1 cellular context compared by ENCODE assay signal in the genomic region with DNA sequence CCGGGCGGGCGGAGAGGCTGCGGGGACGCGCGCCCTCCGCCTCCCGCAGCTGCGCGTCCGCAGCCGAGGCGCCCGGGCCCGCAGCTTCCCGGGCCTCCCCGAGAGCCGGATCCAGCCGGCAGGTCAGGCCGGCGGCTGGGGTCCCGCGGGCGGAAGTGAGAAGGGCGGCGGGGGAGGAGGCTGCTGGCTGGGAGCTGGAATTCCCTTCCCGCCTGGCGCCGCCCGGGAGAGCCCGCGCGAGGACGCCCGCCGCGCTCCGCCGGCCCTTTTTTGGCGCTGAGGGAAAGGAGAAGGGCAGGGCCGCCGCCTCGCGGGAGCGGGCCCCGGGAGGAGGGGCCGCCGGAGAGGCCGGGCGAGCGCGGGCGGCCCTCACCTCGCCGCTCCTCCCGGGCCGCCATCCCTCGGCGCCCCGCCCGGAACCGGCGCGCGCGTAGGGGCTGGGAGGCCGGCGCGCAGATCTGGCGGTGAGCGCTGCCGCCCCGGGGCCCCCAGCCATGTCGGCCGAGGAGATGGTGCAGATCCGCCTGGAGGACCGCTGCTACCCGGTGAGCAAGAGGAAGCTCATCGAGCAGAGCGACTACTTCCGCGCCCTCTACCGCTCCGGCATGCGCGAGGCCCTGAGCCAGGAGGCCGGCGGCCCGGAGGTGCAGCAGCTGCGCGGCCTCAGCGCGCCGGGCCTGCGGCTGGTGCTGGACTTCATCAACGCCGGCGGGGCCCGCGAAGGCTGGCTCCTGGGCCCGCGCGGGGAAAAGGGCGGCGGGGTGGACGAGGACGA.
TF ChIP-seq lines count a peak whose summit lies in the region.

Gene KLHL42, plus strand, starts transcription at position 397 of the 775 bp plus-strand sequence. Its CDS starts 98 bp downstream, at position 495.
Gene MANSC4, minus strand, starts transcription at position 400 of the 775 bp plus-strand sequence. CDS start 8,960 bp downstream, outside the sequence.

TF ChIP-seq in GM23338, 12 proteins besides CTCF, POLR2A, EP300 and RAD21 (continued from another document):
- TF ChIP-seq, protein P1, sequence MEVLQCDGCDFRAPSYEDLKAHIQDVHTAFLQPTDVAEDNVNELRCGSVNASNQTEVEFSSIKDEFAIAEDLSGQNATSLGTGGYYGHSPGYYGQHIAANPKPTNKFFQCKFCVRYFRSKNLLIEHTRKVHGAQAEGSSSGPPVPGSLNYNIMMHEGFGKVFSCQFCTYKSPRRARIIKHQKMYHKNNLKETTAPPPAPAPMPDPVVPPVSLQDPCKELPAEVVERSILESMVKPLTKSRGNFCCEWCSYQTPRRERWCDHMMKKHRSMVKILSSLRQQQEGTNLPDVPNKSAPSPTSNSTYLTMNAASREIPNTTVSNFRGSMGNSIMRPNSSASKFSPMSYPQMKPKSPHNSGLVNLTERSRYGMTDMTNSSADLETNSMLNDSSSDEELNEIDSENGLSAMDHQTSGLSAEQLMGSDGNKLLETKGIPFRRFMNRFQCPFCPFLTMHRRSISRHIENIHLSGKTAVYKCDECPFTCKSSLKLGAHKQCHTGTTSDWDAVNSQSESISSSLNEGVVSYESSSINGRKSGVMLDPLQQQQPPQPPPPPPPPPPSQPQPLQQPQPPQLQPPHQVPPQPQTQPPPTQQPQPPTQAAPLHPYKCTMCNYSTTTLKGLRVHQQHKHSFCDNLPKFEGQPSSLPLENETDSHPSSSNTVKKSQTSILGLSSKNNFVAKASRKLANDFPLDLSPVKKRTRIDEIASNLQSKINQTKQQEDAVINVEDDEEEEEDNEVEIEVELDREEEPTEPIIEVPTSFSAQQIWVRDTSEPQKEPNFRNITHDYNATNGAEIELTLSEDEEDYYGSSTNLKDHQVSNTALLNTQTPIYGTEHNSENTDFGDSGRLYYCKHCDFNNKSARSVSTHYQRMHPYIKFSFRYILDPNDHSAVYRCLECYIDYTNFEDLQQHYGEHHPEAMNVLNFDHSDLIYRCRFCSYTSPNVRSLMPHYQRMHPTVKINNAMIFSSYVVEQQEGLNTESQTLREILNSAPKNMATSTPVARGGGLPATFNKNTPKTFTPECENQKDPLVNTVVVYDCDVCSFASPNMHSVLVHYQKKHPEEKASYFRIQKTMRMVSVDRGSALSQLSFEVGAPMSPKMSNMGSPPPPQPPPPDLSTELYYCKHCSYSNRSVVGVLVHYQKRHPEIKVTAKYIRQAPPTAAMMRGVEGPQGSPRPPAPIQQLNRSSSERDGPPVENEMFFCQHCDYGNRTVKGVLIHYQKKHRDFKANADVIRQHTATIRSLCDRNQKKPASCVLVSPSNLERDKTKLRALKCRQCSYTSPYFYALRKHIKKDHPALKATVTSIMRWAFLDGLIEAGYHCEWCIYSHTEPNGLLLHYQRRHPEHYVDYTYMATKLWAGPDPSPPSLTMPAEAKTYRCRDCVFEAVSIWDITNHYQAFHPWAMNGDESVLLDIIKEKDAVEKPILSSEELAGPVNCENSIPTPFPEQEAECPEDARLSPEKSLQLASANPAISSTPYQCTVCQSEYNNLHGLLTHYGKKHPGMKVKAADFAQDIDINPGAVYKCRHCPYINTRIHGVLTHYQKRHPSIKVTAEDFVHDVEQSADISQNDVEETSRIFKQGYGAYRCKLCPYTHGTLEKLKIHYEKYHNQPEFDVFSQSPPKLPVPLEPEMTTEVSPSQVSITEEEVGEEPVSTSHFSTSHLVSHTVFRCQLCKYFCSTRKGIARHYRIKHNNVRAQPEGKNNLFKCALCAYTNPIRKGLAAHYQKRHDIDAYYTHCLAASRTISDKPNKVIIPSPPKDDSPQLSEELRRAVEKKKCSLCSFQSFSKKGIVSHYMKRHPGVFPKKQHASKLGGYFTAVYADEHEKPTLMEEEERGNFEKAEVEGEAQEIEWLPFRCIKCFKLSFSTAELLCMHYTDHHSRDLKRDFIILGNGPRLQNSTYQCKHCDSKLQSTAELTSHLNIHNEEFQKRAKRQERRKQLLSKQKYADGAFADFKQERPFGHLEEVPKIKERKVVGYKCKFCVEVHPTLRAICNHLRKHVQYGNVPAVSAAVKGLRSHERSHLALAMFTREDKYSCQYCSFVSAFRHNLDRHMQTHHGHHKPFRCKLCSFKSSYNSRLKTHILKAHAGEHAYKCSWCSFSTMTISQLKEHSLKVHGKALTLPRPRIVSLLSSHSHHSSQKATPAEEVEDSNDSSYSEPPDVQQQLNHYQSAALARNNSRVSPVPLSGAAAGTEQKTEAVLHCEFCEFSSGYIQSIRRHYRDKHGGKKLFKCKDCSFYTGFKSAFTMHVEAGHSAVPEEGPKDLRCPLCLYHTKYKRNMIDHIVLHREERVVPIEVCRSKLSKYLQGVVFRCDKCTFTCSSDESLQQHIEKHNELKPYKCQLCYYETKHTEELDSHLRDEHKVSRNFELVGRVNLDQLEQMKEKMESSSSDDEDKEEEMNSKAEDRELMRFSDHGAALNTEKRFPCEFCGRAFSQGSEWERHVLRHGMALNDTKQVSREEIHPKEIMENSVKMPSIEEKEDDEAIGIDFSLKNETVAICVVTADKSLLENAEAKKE (CRISPR knock-in tag; IDR thresholded peaks at IDR 0.05) = no peak
